20 cellular contexts compared by ENCODE assay signal in the genomic region with DNA sequence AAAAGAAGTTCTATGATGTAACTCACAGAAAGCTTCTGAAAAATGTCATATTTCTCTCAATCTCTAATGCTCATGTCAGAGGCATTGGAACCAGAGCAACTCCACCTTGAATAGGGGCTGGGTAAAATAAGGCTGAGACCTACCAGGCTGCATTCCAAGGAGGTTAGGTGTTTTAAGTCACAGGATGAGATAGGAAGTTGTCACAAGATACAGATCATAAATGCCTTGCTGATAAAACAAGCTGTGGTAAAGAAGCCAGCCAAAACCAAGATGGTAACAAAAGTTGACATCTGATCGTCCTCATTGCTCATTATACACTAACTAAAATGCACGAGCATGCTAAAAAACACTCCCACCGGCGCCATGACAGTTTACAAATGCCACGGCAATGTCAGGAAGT.
"Had no signal": no experiment of that assay in that cellular context is flagged by ENCODE, and none has a peak within 500 bp of the region (broad histone marks: within the 10 kb centered on the region; RNA-seq: fewer than 3 reads in every experiment).

No MANE protein-coding gene starts in this region.

- H3K27me3 ChIP-seq: esophagus muscularis mucosa, gastrocnemius medialis, right lobe of liver, tibial artery, vagina had no signal

- H3K27ac ChIP-seq: esophagus muscularis mucosa, gastrocnemius medialis, lower lobe of right lung, right lobe of liver, skin epidermis, tibial artery, vagina, VCaP had no signal

- H3K36me3 ChIP-seq: esophagus muscularis mucosa, gastrocnemius medialis, lower lobe of right lung, right lobe of liver, tibial artery, vagina had no signal

- H3K4me1 ChIP-seq: esophagus muscularis mucosa, gastrocnemius medialis, lower lobe of right lung, right lobe of liver, tibial artery, vagina had no signal

- DNase-seq: activated CD4-positive, alpha-beta memory T cell treated with anti-CD3 and anti-CD28 coated beads, Interleukin-2, amount 10 ng/mL, durations not matched to agents 7 days and 5 days; activated CD4-positive, alpha-beta T cell treated with anti-CD3 and anti-CD28 coated beads, Interleukin-2, amount 10 ng/mL, durations not matched to agents 24 days and 14 days; activated gamma-delta T cell; anterior cingulate cortex; central memory CD4-positive, alpha-beta T cell; dermis blood vessel endothelial cell; effector CD8-positive, alpha-beta T cell; gastrocnemius medialis; head of caudate nucleus; lower lobe of right lung; naive thymus-derived CD4-positive, alpha-beta T cell; occipital lobe; right lobe of liver; stimulated activated CD4-positive, alpha-beta T cell treated with anti-CD3 and anti-CD28 coated beads, Interleukin-2, amount 100 ng/mL, for 24 hours; stimulated activated naive CD8-positive, alpha-beta T cell treated with anti-CD3 and anti-CD28 coated beads, Interleukin-15, amount 100 ng/mL, for 72 hours; tibial artery had no signal

- H3K4me3 ChIP-seq: esophagus muscularis mucosa, gastrocnemius medialis, lower lobe of right lung, right lobe of liver, skin epidermis, tibial artery, vagina had no signal

- H3K9me3 ChIP-seq: esophagus muscularis mucosa, gastrocnemius medialis, lower lobe of right lung, right lobe of liver, tibial artery, vagina had no signal
